In the genomic region with DNA sequence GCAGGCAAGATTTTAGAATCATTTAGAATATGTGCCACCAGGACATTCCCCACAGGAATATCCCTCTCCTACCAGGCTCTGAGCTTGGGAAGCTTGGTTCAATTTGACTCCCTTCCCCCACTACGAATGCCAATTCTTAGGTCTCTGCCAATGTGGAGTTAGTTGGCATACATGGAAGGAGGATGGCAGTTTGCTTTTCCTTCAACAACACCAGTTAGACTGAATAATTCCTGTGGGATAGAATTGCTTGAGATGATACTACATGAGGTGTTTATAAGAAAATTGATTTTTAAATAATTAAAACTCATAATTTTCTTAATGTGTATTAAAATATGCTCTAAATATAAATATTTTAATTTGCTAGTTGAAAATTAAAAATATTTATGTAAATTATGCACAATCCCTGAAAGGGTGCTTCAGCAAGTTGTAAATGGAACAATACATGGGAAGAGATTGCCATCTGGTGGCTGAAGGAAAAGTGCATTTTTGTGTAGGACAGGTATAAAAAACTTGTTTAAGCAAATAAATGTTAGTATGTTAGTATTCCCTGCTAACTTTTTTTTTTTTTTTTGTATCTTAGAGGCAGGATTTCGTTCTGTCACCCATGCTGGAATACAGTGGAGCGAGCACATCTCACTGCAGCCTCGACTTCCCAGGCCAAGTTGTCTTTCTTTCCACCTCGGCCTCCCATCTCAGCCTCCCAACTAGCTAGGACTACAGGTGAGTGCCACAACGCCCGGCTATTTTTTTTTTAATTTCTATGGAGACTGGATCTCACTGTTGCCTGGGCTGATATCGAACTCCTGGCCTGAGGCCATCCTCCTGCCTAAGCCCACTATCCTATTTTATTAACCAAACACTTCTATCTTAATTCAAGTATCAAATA, we compare ENCODE assay signal across 8 cellular contexts. TPM values are rescaled to one million over a fixed set of nuclear protein-coding genes. Genes with fewer than 3 reads are reported as not detected.
DNase-seq lines count a peak whose midpoint lies in the region; ATAC-seq and TF ChIP-seq lines count a peak whose summit lies in the region.

No MANE protein-coding gene starts in this region.

- no peaks in the 10 kb centered on the region for H3K4me1 Mint-ChIP-seq in naive thymus-derived CD8-positive, alpha-beta T cell

- no peaks in the 10 kb centered on the region for H3K9me3 Mint-ChIP-seq in naive thymus-derived CD8-positive, alpha-beta T cell

- no peaks in the 10 kb centered on the region for H3K36me3 Mint-ChIP-seq in naive thymus-derived CD8-positive, alpha-beta T cell

- ATAC-seq in GM18868 (IDR thresholded peaks at IDR 0.05; ENCODE audit: unreplicated experiment) (peak; percentile 54), esophagus mucosa (peak; percentile 62), HG03175 (IDR thresholded peaks at IDR 0.05; ENCODE audit: unreplicated experiment) (no peak), GM21367 (IDR thresholded peaks at IDR 0.05; ENCODE audit: unreplicated experiment) (no peak)
- ATAC-seq in naive thymus-derived CD8-positive, alpha-beta T cell = peak; percentile 65 to 68

- H3K4me3 Mint-ChIP-seq in naive thymus-derived CD8-positive, alpha-beta T cell = no peak overlapping the region

- POLR2A ChIA-PET in naive thymus-derived CD8-positive, alpha-beta T cell (lab: Charles Lee) = interaction anchor here (0.6 kb wide), 1 partner anchor 15 kb away, joined by 3 read pairs; no protein-coding TSS in a partner anchor

- DNase-seq in COLO829 (ENCODE audit: low spot score) (peak; percentile 51), NCI-H1694 (lab: John Stamatoyannopoulos, UW) (peak; percentile 71)
- DNase-seq in naive thymus-derived CD8-positive, alpha-beta T cell = peak in 9 of 10 donors; percentile 19 to 79 (median 59)

- H3K4me3 ChIP-seq in WI38 (ENCODE audit: low read depth, low read length) = no peak overlapping the region

- H3K27ac Mint-ChIP-seq in naive thymus-derived CD8-positive, alpha-beta T cell = no peak overlapping the region

- TF ChIP-seq CTCF in WI38 (IDR thresholded peaks at IDR 0.05; ENCODE audit: low read depth, low read length) = peak; percentile 33; the same call in 1 of the 2 replicates

- peaks cover 7 to 13% (median 11%) of the 10 kb centered on the region in 5 donors for H3K27me3 Mint-ChIP-seq in naive thymus-derived CD8-positive, alpha-beta T cell

RNA-seq across cellular contexts. Expression of a gene that starts 25.8 kb away (rescaled TPM):
- total RNA-seq in esophagus mucosa = 74.0 TPM
- 10 to 100 TPM; 49.6 to 54.3 TPM for total RNA-seq in naive thymus-derived CD8-positive, alpha-beta T cell
- 100 to 1,000 TPM in 2 of 3 donors, 10 to 100 TPM in 1; 99.2 to 126 (median 112) TPM for polyA plus RNA-seq in naive thymus-derived CD8-positive, alpha-beta T cell

RNA-seq across cellular contexts. Expression of a gene that starts 54.8 kb away (rescaled TPM):
- 40.4 TPM for total RNA-seq in esophagus mucosa
- 10 to 100 TPM; 12.4 to 14.1 TPM for total RNA-seq in naive thymus-derived CD8-positive, alpha-beta T cell
- polyA plus RNA-seq in naive thymus-derived CD8-positive, alpha-beta T cell = 10 to 100 TPM; 22.8 to 28.5 (median 26.7) TPM

Comparison
In these comparisons a context has a peak if more than half of its experiments do, and no peak if none do; other contexts are left out.
1. ATAC-seq: peak in GM18868 (single experiment), esophagus mucosa (single experiment) and naive thymus-derived CD8-positive, alpha-beta T cell (2 of 2); none in HG03175 (single experiment) and GM21367 (single experiment).
2. Peak in every context shown above with its lines, with median percentiles within 50 percentile points of each other: DNase-seq.